27 cellular contexts compared by ENCODE assay signal in the genomic region with DNA sequence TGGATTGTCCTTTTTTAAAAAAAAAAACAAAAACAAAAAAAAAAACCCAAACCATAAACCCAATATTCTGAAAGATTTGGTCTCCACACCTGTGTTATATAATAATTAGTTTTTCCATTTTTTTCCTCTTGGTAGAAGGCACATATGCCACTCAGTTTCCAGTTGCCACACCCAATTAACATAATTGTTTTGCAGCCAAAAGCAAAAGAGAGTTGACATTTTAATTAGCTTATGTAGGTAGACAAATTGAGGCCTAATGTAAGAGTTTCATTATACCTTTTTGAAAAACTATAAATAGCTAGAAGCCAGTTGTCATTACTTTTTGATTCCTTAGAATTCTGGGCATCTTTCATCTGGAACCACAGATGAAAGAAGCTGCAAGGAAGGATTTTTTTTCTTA.
"Had no signal": no experiment of that assay in that cellular context is flagged by ENCODE, and none has a peak within 500 bp of the region (broad histone marks: within the 10 kb centered on the region; RNA-seq: fewer than 3 reads in every experiment).

No MANE protein-coding gene starts in this region.

- H3K36me3 ChIP-seq: gastrocnemius medialis, ovary, right lobe of liver, suprapubic skin, transverse colon, upper lobe of right lung, vagina had no signal

- DNase-seq: effector CD8-positive, alpha-beta T cell; endodermal cell; foreskin fibroblast; gastrocnemius medialis; head of caudate nucleus; kidney; natural killer cell; occipital lobe; ovary; posterior cingulate gyrus; psoas muscle; right lobe of liver; small intestine; stimulated activated CD4-positive, alpha-beta T cell treated with anti-CD3 and anti-CD28 coated beads, Interleukin-15, amount 100 ng/mL, for 24 hours; stimulated activated CD4-positive, alpha-beta T cell treated with anti-CD3 and anti-CD28 coated beads, Interleukin-2, amount 100 ng/mL, for 48 hours; stimulated activated naive CD4-positive, alpha-beta T cell; stimulated activated naive CD8-positive, alpha-beta T cell treated with anti-CD3 and anti-CD28 coated beads, Interleukin-15, amount 100 ng/mL, for 72 hours; transverse colon; upper lobe of right lung had no signal

- H3K4me3 ChIP-seq: gastrocnemius medialis, lung, ovary, psoas muscle, right lobe of liver, suprapubic skin, transverse colon, upper lobe of right lung, vagina had no signal

- H3K36me3 Mint-ChIP-seq: natural killer cell had no signal

- H3K27me3 Mint-ChIP-seq: dendritic cell treated with granulocyte-macrophage colony-stimulating factor and Interleukin-4, amounts not matched to agents 40 ng/mL and 50 ng/mL, for 4 days; memory B cell; stimulated activated naive CD8-positive, alpha-beta T cell treated with anti-CD3 and anti-CD28 coated beads, Interleukin-15, amount 100 ng/mL, for 72 hours had no signal

- H3K27ac ChIP-seq: epithelial cell of prostate, gastrocnemius medialis, ovary, psoas muscle, right lobe of liver, suprapubic skin, transverse colon, upper lobe of right lung, vagina had no signal

- H3K9me3 Mint-ChIP-seq: dendritic cell treated with granulocyte-macrophage colony-stimulating factor and Interleukin-4, amounts not matched to agents 40 ng/mL and 50 ng/mL, for 4 days; endodermal cell; memory B cell; natural killer cell; stimulated activated naive CD8-positive, alpha-beta T cell treated with anti-CD3 and anti-CD28 coated beads, Interleukin-15, amount 100 ng/mL, for 72 hours had no signal

- H3K4me3 Mint-ChIP-seq: dendritic cell treated with granulocyte-macrophage colony-stimulating factor and Interleukin-4, amounts not matched to agents 40 ng/mL and 50 ng/mL, for 4 days; endodermal cell; memory B cell; natural killer cell; stimulated activated naive CD8-positive, alpha-beta T cell treated with anti-CD3 and anti-CD28 coated beads, Interleukin-15, amount 100 ng/mL, for 72 hours had no signal

- H3K4me1 Mint-ChIP-seq: endodermal cell had no signal

- H3K27ac Mint-ChIP-seq: dendritic cell treated with granulocyte-macrophage colony-stimulating factor and Interleukin-4, amounts not matched to agents 40 ng/mL and 50 ng/mL, for 4 days; endodermal cell; memory B cell; natural killer cell; stimulated activated naive CD8-positive, alpha-beta T cell treated with anti-CD3 and anti-CD28 coated beads, Interleukin-15, amount 100 ng/mL, for 72 hours had no signal

- H3K4me1 ChIP-seq: psoas muscle, right lobe of liver, upper lobe of right lung had no signal

- H3K9me3 ChIP-seq: gastrocnemius medialis, ovary, psoas muscle, right lobe of liver, suprapubic skin, transverse colon, upper lobe of right lung, vagina had no signal

- ATAC-seq: esophagus mucosa; gastrocnemius medialis; left lobe of liver; natural killer cell; right lobe of liver; stimulated activated naive CD8-positive, alpha-beta T cell treated with anti-CD3 and anti-CD28 coated beads, Interleukin-15, amount 100 ng/mL, for 72 hours; upper lobe of right lung had no signal
